Comparison of ENCODE assay signal across 11 cellular contexts in the genomic region with DNA sequence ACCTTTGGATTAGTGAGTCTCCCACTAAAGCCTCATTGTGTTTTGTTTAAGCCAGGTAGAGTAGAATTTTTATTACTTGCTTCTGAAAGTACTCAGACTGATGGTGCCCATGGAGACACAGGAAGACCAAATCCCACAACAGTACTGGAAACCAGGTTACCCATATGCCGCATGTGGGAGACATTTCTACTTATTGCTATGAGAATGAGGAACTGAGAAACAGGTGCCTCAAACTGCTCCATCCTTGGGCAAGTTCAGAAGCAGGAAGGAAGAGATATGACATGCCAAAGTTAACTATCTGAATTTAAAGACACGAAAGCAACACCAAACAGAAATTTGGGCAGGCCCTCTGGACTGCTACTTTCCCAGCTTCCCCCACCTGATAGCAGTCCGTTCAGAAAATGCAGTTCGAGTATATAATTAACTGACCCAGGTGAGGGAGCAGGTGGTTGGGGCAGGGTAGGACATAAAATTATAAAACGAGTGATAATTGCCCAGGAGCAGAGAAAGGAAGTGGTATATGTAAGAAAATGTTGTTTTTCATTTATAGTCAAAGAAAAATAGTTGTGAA.
DNase-seq lines count a peak whose midpoint lies in the region; ATAC-seq, FAIRE-seq and TF ChIP-seq lines count a peak whose summit lies in the region.
"Had no signal": no experiment of that assay in that cellular context is flagged by ENCODE, and none has a peak within 500 bp of the region (broad histone marks: within the 10 kb centered on the region; RNA-seq: fewer than 3 reads in every experiment).

No MANE protein-coding gene starts in this region.

- no peak overlapping the region for H3K9ac ChIP-seq in GM12878 (ENCODE audit: control insufficient read depth, insufficient read depth, low read length)

- TF ChIP-seq CTCF in GM12878 (IDR thresholded peaks at IDR 0.05 in 2 of 3, conservative IDR thresholded peaks at IDR 0.05 in 1 of 3; ENCODE audit: control insufficient read depth in 2 of 3, extremely low read depth in 1 of 3, insufficient read depth in 1 of 3, low read depth in 3 of 3, low read length in 3 of 3): no peak
- TF ChIP-seq CTCF in CD4-positive, alpha-beta T cell (IDR thresholded peaks at IDR 0.05): no peak

- DNase-seq in GM12878 (ENCODE audit: low read depth, low spot score) (peak; percentile 84), OCI-M1 (lab: John Stamatoyannopoulos, UW) (no peak), head of caudate nucleus (no peak), HT-29 (ENCODE audit: low spot score) (no peak)
- no peak for DNase-seq in CD4-positive, alpha-beta T cell
- DNase-seq: DND-41, NCI-H1694 treated with DMSO at 0.1 percent for 48 hours, SJCRH30 had no signal

- no peak for TF ChIP-seq RAD21 in GM12878 (IDR thresholded peaks at IDR 0.05; ENCODE audit: insufficient read depth, low read depth, low read length)

- no peaks in the 10 kb centered on the region; the same call in 1 of the 3 replicates for H3K9me3 ChIP-seq in GM12878 (replicated peaks; ENCODE audit: control insufficient read depth, insufficient read depth, low read length)
- no peaks in the 10 kb centered on the region for H3K9me3 ChIP-seq in CD4-positive, alpha-beta T cell (ENCODE audit: control insufficient read depth, low read length)
- H3K9me3 ChIP-seq: SJCRH30 had no signal

- no peak overlapping the region; the same call in 1 of the 2 replicates for H3K27ac ChIP-seq in GM12878 (ENCODE audit: control insufficient read depth, insufficient read depth)
- H3K27ac ChIP-seq in CD4-positive, alpha-beta T cell (ENCODE audit: low read depth, low read length): no peak overlapping the region
- H3K27ac ChIP-seq: SJCRH30 had no signal

- peak overlapping the region; percentile 47 for H2AFZ ChIP-seq in GM12878 (ENCODE audit: control insufficient read depth, low read depth, low read length)

- no peak overlapping the region for H3K27ac Mint-ChIP-seq in CD4-positive, alpha-beta T cell

- intact Hi-C loops in GM12878 (cut with micrococcal nuclease; ENCODE audit: unreplicated experiment) (loop anchor here (1.0 to 5.0 kb wide), 3 partner anchors 44 to 379 kb away; no protein-coding TSS in a partner anchor), head of caudate nucleus (cut with DNase I) (no loop called here)
- intact Hi-C loops in CD4-positive, alpha-beta T cell (cut with DNase I, micrococcal nuclease): no loop called here

- no peaks in the 10 kb centered on the region for H3K36me3 Mint-ChIP-seq in CD4-positive, alpha-beta T cell (ENCODE audit: low read depth)

- ATAC-seq in GM18907 (IDR thresholded peaks at IDR 0.05; ENCODE audit: unreplicated experiment) (peak; percentile 97), HG02571 (IDR thresholded peaks at IDR 0.05; ENCODE audit: unreplicated experiment) (peak; percentile 97), HG03432 (IDR thresholded peaks at IDR 0.05; ENCODE audit: unreplicated experiment) (peak; percentile 96), GM12878 (peak; percentile 97)
- no peak for ATAC-seq in CD4-positive, alpha-beta T cell (ENCODE audit: poor library complexity)

- peak; percentile 77 to 88 for TF ChIP-seq EP300 in GM12878 (IDR thresholded peaks at IDR 0.05; ENCODE audit: borderline replicate concordance in 1 of 2, control insufficient read depth in 1 of 2, low read depth in 2 of 2, low read length in 2 of 2)

- CTCF ChIA-PET in GM12878 (lab: Yijun Ruan, JAX): interaction anchor here (1.2 kb wide), 1 partner anchor 16 kb away, joined by 3 read pairs; no protein-coding TSS in a partner anchor
- CTCF ChIA-PET in CD4-positive, alpha-beta T cell (lab: Charles Lee): no interaction called here

- no TSS peak for BruUV-seq in GM12878 (replicated peaks; lab: Mats Ljungman, UMichigan)

- 2% methylated on average over 5 of the region's 5 CpGs for WGBS in GM12878 (ENCODE audit: insufficient coverage, insufficient replicate concordance, low lambda C conversion rate, missing lambda C conversion rate)

- H3K27me3 ChIP-seq in GM12878 (replicated peaks in 1 of 2; ENCODE audit: control insufficient read depth in 2 of 2, insufficient read depth in 2 of 2, low read length in 1 of 2): no peaks in the 10 kb centered on the region
- no peaks in the 10 kb centered on the region for H3K27me3 ChIP-seq in CD4-positive, alpha-beta T cell (ENCODE audit: control insufficient read depth, insufficient read depth, low read length)
- H3K27me3 ChIP-seq: SJCRH30 had no signal

- RAD21 ChIA-PET in GM12878 (lab: Charles Lee; ENCODE audit: unreplicated experiment): no interaction called here

- SMC1A ChIA-PET in GM12878 (lab: Charles Lee; ENCODE audit: uncharacterized antibody, unreplicated experiment): no interaction called here

- peaks cover 6% of the 10 kb centered on the region for H3K9me3 Mint-ChIP-seq in CD4-positive, alpha-beta T cell

- H3K79me2 ChIP-seq in GM12878 (ENCODE audit: control insufficient read depth, insufficient read depth, low read length): no peaks in the 10 kb centered on the region

- H3K4me3 Mint-ChIP-seq in CD4-positive, alpha-beta T cell: no peak overlapping the region

- TF ChIP-seq POLR2A in GM12878 (IDR thresholded peaks at IDR 0.05; ENCODE audit: low read depth, low read length): no peak

- no peaks in the 10 kb centered on the region for H3K27me3 Mint-ChIP-seq in CD4-positive, alpha-beta T cell

- H4K20me1 ChIP-seq in GM12878 (ENCODE audit: control insufficient read depth, insufficient read depth): no peaks in the 10 kb centered on the region

- peak overlapping the region; percentile 63 for H3K4me2 ChIP-seq in GM12878 (ENCODE audit: control insufficient read depth, insufficient read depth)

- no peaks in the 10 kb centered on the region for H3K36me3 ChIP-seq in GM12878 (ENCODE audit: control insufficient read depth in 2 of 2, insufficient read depth in 2 of 2, low read length in 1 of 2)
- H3K36me3 ChIP-seq: SJCRH30 had no signal

- peak; percentile 86 for FAIRE-seq in GM12878 (lab: Jason Lieb, UNC)

- POLR2A ChIA-PET in GM12878 (lab: Charles Lee): no interaction called here
- POLR2A ChIA-PET in CD4-positive, alpha-beta T cell (lab: Charles Lee): no interaction called here

- no peak overlapping the region for H3K4me3 ChIP-seq in GM12878
- H3K4me3 ChIP-seq: SJCRH30 had no signal

- in situ Hi-C loops in GM12878 (cut with MboI): no loop called here

- peaks cover 9% of the 10 kb centered on the region; the same call in 1 of the 2 replicates for H3K4me1 ChIP-seq in GM12878 (ENCODE audit: control insufficient read depth, insufficient read depth, low read length)
- H3K4me1 ChIP-seq: SJCRH30 had no signal

- H3K4me1 Mint-ChIP-seq in CD4-positive, alpha-beta T cell (ENCODE audit: low read depth): no peaks in the 10 kb centered on the region

TF ChIP-seq in GM12878, 131 proteins besides CTCF, POLR2A, EP300 and RAD21 (continues in another document):
- TF ChIP-seq JUND (IDR thresholded peaks at IDR 0.05; ENCODE audit: low read depth, low read length) (no peak), SIX5 (IDR thresholded peaks at IDR 0.05; ENCODE audit: low read depth, low read length, severe bottlenecking) (no peak), SPI1 (IDR thresholded peaks at IDR 0.05; ENCODE audit: borderline replicate concordance, insufficient read depth, low read depth, low read length) (peak; percentile 97), ZNF24 (IDR thresholded peaks at IDR 0.05) (no peak), NR2C1 (IDR thresholded peaks at IDR 0.05) (no peak), IKZF2 (IDR thresholded peaks at IDR 0.05) (peak; percentile 98 to 99), MYB (IDR thresholded peaks at IDR 0.05; ENCODE audit: borderline replicate concordance, low read depth, low read length) (no peak), EZH2 (IDR thresholded peaks at IDR 0.05; ENCODE audit: borderline replicate concordance, control insufficient read depth, low read depth, low read length) (no peak), PAX8 (IDR thresholded peaks at IDR 0.05) (no peak), RUNX3 (IDR thresholded peaks at IDR 0.05; ENCODE audit: low read length) (peak; percentile 88), RCOR1 (conservative IDR thresholded peaks at IDR 0.05; ENCODE audit: low read depth, low read length) (peak; percentile 78; the same call in 1 of the 2 replicates), EED (IDR thresholded peaks at IDR 0.05; ENCODE audit: low read depth) (peak; percentile 98), MTA2 (IDR thresholded peaks at IDR 0.05; ENCODE audit: low read depth) (peak; percentile 91), IRF4 (IDR thresholded peaks at IDR 0.05; ENCODE audit: low read depth, low read length) (peak; percentile 91), ZNF207 (IDR thresholded peaks at IDR 0.05; ENCODE audit: borderline replicate concordance) (no peak)
- TF ChIP-seq, protein P1, sequence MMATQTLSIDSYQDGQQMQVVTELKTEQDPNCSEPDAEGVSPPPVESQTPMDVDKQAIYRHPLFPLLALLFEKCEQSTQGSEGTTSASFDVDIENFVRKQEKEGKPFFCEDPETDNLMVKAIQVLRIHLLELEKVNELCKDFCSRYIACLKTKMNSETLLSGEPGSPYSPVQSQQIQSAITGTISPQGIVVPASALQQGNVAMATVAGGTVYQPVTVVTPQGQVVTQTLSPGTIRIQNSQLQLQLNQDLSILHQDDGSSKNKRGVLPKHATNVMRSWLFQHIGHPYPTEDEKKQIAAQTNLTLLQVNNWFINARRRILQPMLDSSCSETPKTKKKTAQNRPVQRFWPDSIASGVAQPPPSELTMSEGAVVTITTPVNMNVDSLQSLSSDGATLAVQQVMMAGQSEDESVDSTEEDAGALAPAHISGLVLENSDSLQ (IDR thresholded peaks at IDR 0.05): 0 out of 2 replicates have a peak, but pooled peaks have one; percentile 4
- TF ChIP-seq, protein P2, sequence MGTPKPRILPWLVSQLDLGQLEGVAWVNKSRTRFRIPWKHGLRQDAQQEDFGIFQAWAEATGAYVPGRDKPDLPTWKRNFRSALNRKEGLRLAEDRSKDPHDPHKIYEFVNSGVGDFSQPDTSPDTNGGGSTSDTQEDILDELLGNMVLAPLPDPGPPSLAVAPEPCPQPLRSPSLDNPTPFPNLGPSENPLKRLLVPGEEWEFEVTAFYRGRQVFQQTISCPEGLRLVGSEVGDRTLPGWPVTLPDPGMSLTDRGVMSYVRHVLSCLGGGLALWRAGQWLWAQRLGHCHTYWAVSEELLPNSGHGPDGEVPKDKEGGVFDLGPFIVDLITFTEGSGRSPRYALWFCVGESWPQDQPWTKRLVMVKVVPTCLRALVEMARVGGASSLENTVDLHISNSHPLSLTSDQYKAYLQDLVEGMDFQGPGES (IDR thresholded peaks at IDR 0.05): no peak
